25 cellular contexts compared by ENCODE assay signal in the genomic region with DNA sequence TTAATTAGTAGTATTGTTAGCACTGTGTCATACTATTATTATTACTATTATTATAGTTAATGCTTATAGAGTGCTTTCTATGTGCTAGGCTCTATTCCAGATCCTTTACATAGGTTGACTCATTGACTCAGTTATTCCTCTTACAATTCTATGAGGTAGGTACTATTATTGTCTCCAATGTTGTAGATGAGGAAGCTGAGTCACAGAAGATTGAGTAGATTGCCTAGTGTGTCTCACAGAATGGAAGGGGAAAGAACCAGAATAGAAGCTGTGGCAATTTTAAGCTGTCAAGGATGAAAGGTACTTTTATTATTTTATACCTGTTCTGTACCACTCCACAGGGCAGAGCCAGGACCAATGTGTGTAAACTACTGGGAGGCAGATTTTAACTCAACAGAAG. TPM values are rescaled to one million over a fixed set of nuclear protein-coding genes. Genes with fewer than 3 reads are reported as not detected.
DNase-seq lines count a peak whose midpoint lies in the region; ATAC-seq, FAIRE-seq and TF ChIP-seq lines count a peak whose summit lies in the region.
"Had no signal": no experiment of that assay in that cellular context is flagged by ENCODE, and none has a peak within 500 bp of the region (broad histone marks: within the 10 kb centered on the region; RNA-seq: fewer than 3 reads in every experiment).

No MANE protein-coding gene starts in this region.

- H3K4me1 ChIP-seq in endothelial cell of umbilical vein (ENCODE audit: control insufficient read depth, extremely low read depth, insufficient read depth, low read length) (peaks cover 23% of the 10 kb centered on the region), gastrocnemius medialis (peaks cover 5 to 10% of the 10 kb centered on the region in 2 donors)

- peaks cover 14 to 17% of the 10 kb centered on the region in 2 donors for H3K4me1 Mint-ChIP-seq in immature natural killer cell

- DNase-seq in EL, result peak; percentile 25
- peak; percentile 48 for DNase-seq in M059J (ENCODE audit: low read depth)
- DNase-seq in endothelial cell of umbilical vein (ENCODE audit: low read depth, low spot score), result peak; percentile 63
- DNase-seq in gastrocnemius medialis, result no peak
- no peak for DNase-seq in immature natural killer cell
- DNase-seq: activated CD4-positive, CD25-positive, alpha-beta regulatory T cell; activated naive CD8-positive, alpha-beta T cell treated with anti-CD3 and anti-CD28 coated beads for 36 hours; CD8-positive, alpha-beta T cell; cortex of kidney; DMS153; Karpas-422; kidney glomerular epithelial cell; mesendoderm; naive B cell; NCI-H1092; NCI-H2029; NCI-H446 treated with DMSO at 0.1 percent for 48 hours; pancreas; T1000 had no signal

- H3K79me2 ChIP-seq in endothelial cell of umbilical vein (ENCODE audit: control insufficient read depth, insufficient read depth, low read length), result peaks cover 4% of the 10 kb centered on the region

- H3K36me3 ChIP-seq in endothelial cell of umbilical vein (ENCODE audit: control insufficient read depth in 2 of 2, extremely low read depth in 1 of 2, insufficient read depth in 2 of 2, low read length in 2 of 2), result no peaks in the 10 kb centered on the region
- H3K36me3 ChIP-seq in gastrocnemius medialis, result no peaks in the 10 kb centered on the region
- H3K36me3 ChIP-seq: pancreas had no signal

- POLR2A ChIA-PET in endothelial cell of umbilical vein (lab: Charles Lee), result no interaction called here

- H3K9me3 Mint-ChIP-seq in immature natural killer cell, result no peaks in the 10 kb centered on the region
- H3K9me3 Mint-ChIP-seq: activated naive CD8-positive, alpha-beta T cell treated with anti-CD3 and anti-CD28 coated beads for 36 hours; activated T-helper 1 cell treated with anti-CD3 and anti-CD28 coated beads, Interleukin-12 subunit alpha, Interleukin-12 subunit beta, Interleukin-2, Interleukin-4 antibody, amounts not matched to agents 30 ng/mL and 10 ng/mL and 1 ng/mL, durations not matched to agents 14 hours and 24 hours and 36 hours; CD8-positive, alpha-beta T cell had no signal

- no peak overlapping the region for H3K4me3 Mint-ChIP-seq in immature natural killer cell
- H3K4me3 Mint-ChIP-seq: activated naive CD8-positive, alpha-beta T cell treated with anti-CD3 and anti-CD28 coated beads for 36 hours; activated T-helper 1 cell treated with anti-CD3 and anti-CD28 coated beads, Interleukin-12 subunit alpha, Interleukin-12 subunit beta, Interleukin-2, Interleukin-4 antibody, amounts not matched to agents 30 ng/mL and 10 ng/mL and 1 ng/mL, durations not matched to agents 14 hours and 24 hours and 36 hours; CD8-positive, alpha-beta T cell had no signal

- TF ChIP-seq CTCF in endothelial cell of umbilical vein (IDR thresholded peaks at IDR 0.05; ENCODE audit: extremely low read depth in 1 of 2, insufficient read depth in 1 of 2, low read depth in 1 of 2, low read length in 2 of 2) (no peak), gastrocnemius medialis (IDR thresholded peaks at IDR 0.05 in 4 of 5, conservative IDR thresholded peaks at IDR 0.05 in 1 of 5) (no peak)

- no TSS peak for BruUV-seq in endothelial cell of umbilical vein (replicated peaks; lab: Mats Ljungman, UMichigan)

- H3K4me3 ChIP-seq in endothelial cell of umbilical vein (replicated peaks in 1 of 3; ENCODE audit: insufficient read depth in 1 of 3, low read depth in 1 of 3, low read length in 3 of 3) (no peak overlapping the region), gastrocnemius medialis (no peak overlapping the region)
- H3K4me3 ChIP-seq: GM12878, pancreas had no signal

- H2AFZ ChIP-seq in endothelial cell of umbilical vein (ENCODE audit: low read depth, low read length), result no peak overlapping the region

- H3K27ac ChIP-seq in endothelial cell of umbilical vein (ENCODE audit: insufficient read depth, low read depth, low read length) (peak overlapping the region; percentile 70), gastrocnemius medialis (peak overlapping the region in 3 of 4 donors; percentile 79 to 95 (median 91))
- H3K27ac ChIP-seq: pancreas had no signal

- no peak overlapping the region for H3K27ac Mint-ChIP-seq in immature natural killer cell
- H3K27ac Mint-ChIP-seq: activated naive CD8-positive, alpha-beta T cell treated with anti-CD3 and anti-CD28 coated beads for 36 hours; activated T-helper 1 cell treated with anti-CD3 and anti-CD28 coated beads, Interleukin-12 subunit alpha, Interleukin-12 subunit beta, Interleukin-2, Interleukin-4 antibody, amounts not matched to agents 30 ng/mL and 10 ng/mL and 1 ng/mL, durations not matched to agents 14 hours and 24 hours and 36 hours had no signal

- no peaks in the 10 kb centered on the region for H4K20me1 ChIP-seq in endothelial cell of umbilical vein (replicated peaks; ENCODE audit: control insufficient read depth, extremely low read depth, insufficient read depth, low read length)

- CTCF ChIA-PET in endothelial cell of umbilical vein (lab: Charles Lee), result no interaction called here

- H3K9me3 ChIP-seq in endothelial cell of umbilical vein (replicated peaks; ENCODE audit: control insufficient read depth, insufficient read depth, low read length), result no peaks in the 10 kb centered on the region
- no peaks in the 10 kb centered on the region for H3K9me3 ChIP-seq in gastrocnemius medialis
- H3K9me3 ChIP-seq: pancreas had no signal

- no peaks in the 10 kb centered on the region for H3K36me3 Mint-ChIP-seq in immature natural killer cell
- H3K36me3 Mint-ChIP-seq: activated naive CD8-positive, alpha-beta T cell treated with anti-CD3 and anti-CD28 coated beads for 36 hours; naive B cell had no signal

- FAIRE-seq in endothelial cell of umbilical vein (lab: Jason Lieb, UNC), result peak; percentile 88
- FAIRE-seq: endometrium, GM12878, H1, pancreas had no signal

- TF ChIP-seq POLR2A in endothelial cell of umbilical vein (IDR thresholded peaks at IDR 0.05; ENCODE audit: low read depth, low read length) (no peak), gastrocnemius medialis (IDR thresholded peaks at IDR 0.05) (no peak)

- intact Hi-C loops in endothelial cell of umbilical vein (cut with micrococcal nuclease) (no loop called here), gastrocnemius medialis (cut with DNase I; ENCODE audit: low total_unique reads) (loop anchor here (5.0 kb wide), 1 partner anchor 530 kb away; a partner anchor contains a TSS)

- peak overlapping the region; percentile 51 for H3K9ac ChIP-seq in endothelial cell of umbilical vein (replicated peaks; ENCODE audit: extremely low read depth, insufficient read depth, low read length)

- H3K9me1 ChIP-seq in endothelial cell of umbilical vein (replicated peaks; ENCODE audit: control insufficient read depth, extremely low read depth, insufficient read depth, low read length), result no peaks in the 10 kb centered on the region

- in situ Hi-C loops in gastrocnemius medialis (cut with MboI; ENCODE audit: low sequenced_read_pairs in 4 of 4), result no loop called here

- ATAC-seq in gastrocnemius medialis (no peak), GM21390 (IDR thresholded peaks at IDR 0.05; ENCODE audit: unreplicated experiment) (no peak), GM18511 (IDR thresholded peaks at IDR 0.05; ENCODE audit: unreplicated experiment) (no peak)
- ATAC-seq: CD8-positive, alpha-beta T cell; GM12878; pancreas had no signal

- dilution Hi-C loops in endothelial cell of umbilical vein (cut with MboI; ENCODE audit: extremely low pct_ligation_motif_present, low sequenced_read_pairs), result no loop called here

- H3K27me3 ChIP-seq in endothelial cell of umbilical vein (ENCODE audit: control insufficient read depth in 2 of 2, insufficient read depth in 2 of 2, low read length in 2 of 2), result no peaks in the 10 kb centered on the region
- H3K27me3 ChIP-seq in gastrocnemius medialis, result no peaks in the 10 kb centered on the region

- peak overlapping the region; percentile 62 for H3K4me2 ChIP-seq in endothelial cell of umbilical vein (ENCODE audit: insufficient read depth, low read length)

- H3K27me3 Mint-ChIP-seq in immature natural killer cell (ENCODE audit: low read depth in 3 of 3), result peaks cover 0 to 3% (median 0%) of the 10 kb centered on the region in 3 donors
- H3K27me3 Mint-ChIP-seq: activated naive CD8-positive, alpha-beta T cell treated with anti-CD3 and anti-CD28 coated beads for 36 hours; naive B cell had no signal

RNA-seq across cellular contexts. Expression of a gene that starts 1.9 kb away (rescaled TPM):
- total RNA-seq in M059J (2014; rRNA removed; shearing (Covaris generic)), result 53.5 and 88.1 TPM in 2 replicates
- total RNA-seq in endothelial cell of umbilical vein, result 14.6 and 18.5 TPM in 2 replicates
- 12.8 and 18.6 TPM in 2 replicates for polyA plus RNA-seq in endothelial cell of umbilical vein
- 27.8 and 28.0 TPM in 2 replicates for polyA plus RNA-seq in endothelial cell of umbilical vein (2011; cell fraction: cytosol; rRNA removed)
- polyA plus RNA-seq in endothelial cell of umbilical vein (2011; cell fraction: nucleus; rRNA removed), result 19.5 and 25.9 TPM in 2 replicates
- 14.8 and 20.1 TPM in 2 replicates for polyA plus RNA-seq in endothelial cell of umbilical vein (2012)
- polyA minus RNA-seq in endothelial cell of umbilical vein, result 5.7 and 8.6 TPM in 2 replicates
- polyA minus RNA-seq in endothelial cell of umbilical vein (2011; cell fraction: cytosol; rRNA and poly(A)+ RNA removed), result 7.0 TPM
- 2.9 and 3.2 TPM in 2 replicates for polyA minus RNA-seq in endothelial cell of umbilical vein (2011; cell fraction: nucleus; rRNA and poly(A)+ RNA removed)
- 10 to 100 TPM; 35.7 to 54.6 (median 46.5) TPM for total RNA-seq in gastrocnemius medialis
- 10 to 100 TPM; 19.7 to 31.2 (median 21.3) TPM for polyA plus RNA-seq in immature natural killer cell

RNA-seq across cellular contexts. Expression of a gene that starts 19.1 kb away (rescaled TPM):
- 60.1 and 77.7 TPM in 2 replicates for total RNA-seq in M059J (2014; rRNA removed; shearing (Covaris generic))
- total RNA-seq in endothelial cell of umbilical vein (21.3 and 23.7 TPM in 2 replicates), gastrocnemius medialis (1 to 10 TPM; 5.0 to 9.2 (median 7.1) TPM)
- polyA plus RNA-seq in endothelial cell of umbilical vein (6.9 and 8.9 TPM in 2 replicates), immature natural killer cell (10 to 100 TPM in 2 of 3 donors, 1 to 10 TPM in 1; 6.8 to 11.4 (median 10.6) TPM)
- 15.8 and 16.9 TPM in 2 replicates for polyA plus RNA-seq in endothelial cell of umbilical vein (2011; cell fraction: cytosol; rRNA removed)
- 4.9 and 6.9 TPM in 2 replicates for polyA plus RNA-seq in endothelial cell of umbilical vein (2011; cell fraction: nucleus; rRNA removed)
- polyA plus RNA-seq in endothelial cell of umbilical vein (2012), result 32.7 and 41.9 TPM in 2 replicates
- 4.1 and 6.9 TPM in 2 replicates for polyA minus RNA-seq in endothelial cell of umbilical vein
- polyA minus RNA-seq in endothelial cell of umbilical vein (2011; cell fraction: cytosol; rRNA and poly(A)+ RNA removed), result not detected
- 1.2 TPM in 2 replicates for polyA minus RNA-seq in endothelial cell of umbilical vein (2011; cell fraction: nucleus; rRNA and poly(A)+ RNA removed)

RNA-seq across cellular contexts. Expression of a gene that starts 41.5 kb away (rescaled TPM):
- total RNA-seq in M059J (2014; rRNA removed; shearing (Covaris generic)), result 96.7 and 114 TPM in 2 replicates
- total RNA-seq in endothelial cell of umbilical vein (60.4 and 74.6 TPM in 2 replicates), gastrocnemius medialis (10 to 100 TPM; 21.1 to 30.5 (median 28.2) TPM)
- polyA plus RNA-seq in endothelial cell of umbilical vein (11.8 and 16.9 TPM in 2 replicates), immature natural killer cell (10 to 100 TPM in 1 of 3 donors, 1 to 10 TPM in 2; 1.6 to 10.8 (median 4.8) TPM)
- polyA plus RNA-seq in endothelial cell of umbilical vein (2011; cell fraction: cytosol; rRNA removed), result 33.4 and 37.5 TPM in 2 replicates
- 17.0 and 27.7 TPM in 2 replicates for polyA plus RNA-seq in endothelial cell of umbilical vein (2011; cell fraction: nucleus; rRNA removed)
- polyA plus RNA-seq in endothelial cell of umbilical vein (2012), result 122 and 124 TPM in 2 replicates
- polyA minus RNA-seq in endothelial cell of umbilical vein, result 6.2 and 7.9 TPM in 2 replicates
- 6.7 TPM for polyA minus RNA-seq in endothelial cell of umbilical vein (2011; cell fraction: cytosol; rRNA and poly(A)+ RNA removed)
- polyA minus RNA-seq in endothelial cell of umbilical vein (2011; cell fraction: nucleus; rRNA and poly(A)+ RNA removed), result 8.7 and 9.0 TPM in 2 replicates

RNA-seq across cellular contexts. Expression of a gene that starts 59.6 kb away (rescaled TPM):
- 936 and 1,313 TPM in 2 replicates for total RNA-seq in M059J (2014; rRNA removed; shearing (Covaris generic))
- total RNA-seq in endothelial cell of umbilical vein (414 and 445 TPM in 2 replicates), gastrocnemius medialis (100 to 1,000 TPM; 190 to 317 (median 213) TPM)
- polyA plus RNA-seq in endothelial cell of umbilical vein (208 and 331 TPM in 2 replicates), immature natural killer cell (10 to 100 TPM; 55.3 to 76.9 (median 67.8) TPM)
- 444 and 471 TPM in 2 replicates for polyA plus RNA-seq in endothelial cell of umbilical vein (2011; cell fraction: cytosol; rRNA removed)
- polyA plus RNA-seq in endothelial cell of umbilical vein (2011; cell fraction: nucleus; rRNA removed), result 315 and 479 TPM in 2 replicates
- 497 and 598 TPM in 2 replicates for polyA plus RNA-seq in endothelial cell of umbilical vein (2012)
- 191 and 193 TPM in 2 replicates for polyA minus RNA-seq in endothelial cell of umbilical vein
- polyA minus RNA-seq in endothelial cell of umbilical vein (2011; cell fraction: cytosol; rRNA and poly(A)+ RNA removed), result 103 TPM
- 91.8 and 122 TPM in 2 replicates for polyA minus RNA-seq in endothelial cell of umbilical vein (2011; cell fraction: nucleus; rRNA and poly(A)+ RNA removed)

Comparison
In these comparisons a context has a peak if more than half of its experiments do, and no peak if none do; other contexts are left out.
1. DNase-seq: peak in EL (single experiment), M059J (single experiment) and endothelial cell of umbilical vein (single experiment); none in gastrocnemius medialis (0 of 2) and immature natural killer cell (0 of 3).